ENCODE assay signal across 8 cellular contexts in genomic region chr16:21283521-21284289, GRCh38. TPM values are rescaled to one million over a fixed set of nuclear protein-coding genes. Genes with fewer than 3 reads are reported as not detected.
DNase-seq lines count a peak whose midpoint lies in the region; ATAC-seq, FAIRE-seq and TF ChIP-seq lines count a peak whose summit lies in the region.

No MANE protein-coding gene starts in this region.

- ATAC-seq in A549 (peak; percentile 100), GM19397 (IDR thresholded peaks at IDR 0.05; ENCODE audit: unreplicated experiment) (peak; percentile 72), GM19023 (IDR thresholded peaks at IDR 0.05; ENCODE audit: unreplicated experiment) (no peak)

- peak; percentile 30 to 56; a peak in 4 of 5 replicates for TF ChIP-seq RAD21 in A549 (conservative IDR thresholded peaks at IDR 0.05 in 1 of 2, IDR thresholded peaks at IDR 0.05 in 1 of 2)

- no peak overlapping the region for H3K27ac Mint-ChIP-seq in osteocyte (ENCODE audit: unreplicated experiment)

- TF ChIP-seq CTCF in A549 (IDR thresholded peaks at IDR 0.05) = peak; percentile 47
- TF ChIP-seq CTCF in osteocyte (IDR thresholded peaks at IDR 0.05) = peak; percentile 59

- no peaks in the 10 kb centered on the region for H3K9me3 Mint-ChIP-seq in osteocyte (ENCODE audit: unreplicated experiment)

- H3K4me3 ChIP-seq in A549 = peak overlapping the region; percentile 50

- no peak for TF ChIP-seq POLR2A in A549 (IDR thresholded peaks at IDR 0.05; ENCODE audit: low read length)

- H3K4me3 Mint-ChIP-seq in osteocyte (ENCODE audit: unreplicated experiment) = peak overlapping the region; percentile 74

- FAIRE-seq in A549 (lab: Jason Lieb, UNC) = no peak

- in situ Hi-C loops in SK-MEL-5 (cut with HindIII; ENCODE audit: low pct_unique_long_range_greater_than_20kb, low sequenced_read_pairs) = no loop called here

- H3K27me3 Mint-ChIP-seq in osteocyte (ENCODE audit: unreplicated experiment) = peaks cover 72% of the 10 kb centered on the region

- CTCF ChIA-PET in A549 (lab: Yijun Ruan, JAX) = interaction anchor here (0.6 to 10.8 kb wide), 14 partner anchors 9 to 1073 kb away, joined by 3 to 160 read pairs (median 4); no protein-coding TSS in a partner anchor

- peak overlapping the region; percentile 68 to 86; a peak in 5 of 6 replicates for H3K27ac ChIP-seq in A549

- H3K9me3 ChIP-seq in A549 = no peaks in the 10 kb centered on the region

- 8% methylated on average over 45 of the region's 67 CpGs for WGBS in A549 (ENCODE audit: missing lambda C conversion rate)

- H3K36me3 Mint-ChIP-seq in osteocyte (ENCODE audit: unreplicated experiment) = peaks cover 2% of the 10 kb centered on the region

- DNase-seq in A549 (ENCODE audit: low read depth in 1 of 2, low spot score in 1 of 2) = peak; percentile 56 to 65
- peak; percentile 52 for DNase-seq in SK-MEL-5 (ENCODE audit: low read depth, low spot score)
- peak; percentile 43 for DNase-seq in fibroblast of peridontal ligament (ENCODE audit: extremely low read depth)
- peak; percentile 85 for DNase-seq in osteocyte (ENCODE audit: extremely low spot score, unreplicated experiment)
- no peak for DNase-seq in Ammon's horn (ENCODE audit: low spot score)
- DNase-seq in OCI-M1 (lab: John Stamatoyannopoulos, UW) = no peak

- peak overlapping the region; percentile 73 for H3K4me2 ChIP-seq in A549

- POLR2A ChIA-PET in A549 (lab: Yijun Ruan, JAX) = interaction anchor here (0.7 to 1.6 kb wide), 3 partner anchors 17 to 95 kb away, joined by 3 to 8 read pairs (median 4); no protein-coding TSS in a partner anchor

- no peaks in the 10 kb centered on the region for H3K4me1 ChIP-seq in A549

- TF ChIP-seq EP300 in A549 (IDR thresholded peaks at IDR 0.05) = no peak

- peaks cover 7% of the 10 kb centered on the region for H3K4me1 Mint-ChIP-seq in osteocyte (ENCODE audit: unreplicated experiment)

TF ChIP-seq in A549, 52 proteins besides CTCF, POLR2A, EP300 and RAD21:
- TF ChIP-seq MAZ (IDR thresholded peaks at IDR 0.05; ENCODE audit: borderline replicate concordance, low read depth, low read length) (no peak), HEYL (CRISPR knock-in tag; IDR thresholded peaks at IDR 0.05) (no peak), SMC3 (IDR thresholded peaks at IDR 0.05) (peak; percentile 66), RNF2 (IDR thresholded peaks at IDR 0.05; ENCODE audit: borderline replicate concordance, low read depth) (no peak), FOSB (CRISPR knock-in tag; IDR thresholded peaks at IDR 0.05) (no peak), HDAC2 (IDR thresholded peaks at IDR 0.05) (peak; percentile 51; the same call in 1 of the 2 replicates), CHD4 (IDR thresholded peaks at IDR 0.05; ENCODE audit: borderline replicate concordance) (no peak), MAX (IDR thresholded peaks at IDR 0.05) (peak; percentile 52; the same call in 1 of the 2 replicates), HOXA7 (CRISPR knock-in tag; IDR thresholded peaks at IDR 0.05) (no peak), ZFP36 (IDR thresholded peaks at IDR 0.05; ENCODE audit: borderline replicate concordance, partially characterized antibody) (no peak), ZC3H11A (IDR thresholded peaks at IDR 0.05) (no peak), CBX8 (IDR thresholded peaks at IDR 0.05) (no peak)
- TF ChIP-seq, protein P1, sequence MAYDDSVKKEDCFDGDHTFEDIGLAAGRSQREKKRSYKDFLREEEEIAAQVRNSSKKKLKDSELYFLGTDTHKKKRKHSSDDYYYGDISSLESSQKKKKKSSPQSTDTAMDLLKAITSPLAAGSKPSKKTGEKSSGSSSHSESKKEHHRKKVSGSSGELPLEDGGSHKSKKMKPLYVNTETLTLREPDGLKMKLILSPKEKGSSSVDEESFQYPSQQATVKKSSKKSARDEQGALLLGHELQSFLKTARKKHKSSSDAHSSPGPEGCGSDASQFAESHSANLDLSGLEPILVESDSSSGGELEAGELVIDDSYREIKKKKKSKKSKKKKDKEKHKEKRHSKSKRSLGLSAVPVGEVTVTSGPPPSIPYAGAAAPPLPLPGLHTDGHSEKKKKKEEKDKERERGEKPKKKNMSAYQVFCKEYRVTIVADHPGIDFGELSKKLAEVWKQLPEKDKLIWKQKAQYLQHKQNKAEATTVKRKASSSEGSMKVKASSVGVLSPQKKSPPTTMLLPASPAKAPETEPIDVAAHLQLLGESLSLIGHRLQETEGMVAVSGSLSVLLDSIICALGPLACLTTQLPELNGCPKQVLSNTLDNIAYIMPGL (CRISPR knock-in tag; IDR thresholded peaks at IDR 0.05; ENCODE audit: borderline replicate concordance) = no peak
- TF ChIP-seq, protein P2, sequence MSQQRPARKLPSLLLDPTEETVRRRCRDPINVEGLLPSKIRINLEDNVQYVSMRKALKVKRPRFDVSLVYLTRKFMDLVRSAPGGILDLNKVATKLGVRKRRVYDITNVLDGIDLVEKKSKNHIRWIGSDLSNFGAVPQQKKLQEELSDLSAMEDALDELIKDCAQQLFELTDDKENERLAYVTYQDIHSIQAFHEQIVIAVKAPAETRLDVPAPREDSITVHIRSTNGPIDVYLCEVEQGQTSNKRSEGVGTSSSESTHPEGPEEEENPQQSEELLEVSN (IDR thresholded peaks at IDR 0.05; ENCODE audit: borderline replicate concordance, low read depth) = 0 out of 2 replicates have a peak, but pooled peaks have one; percentile 32

RNA-seq across cellular contexts. Expression of gene CRYM, which starts 5.6 kb away (rescaled TPM):
- 3.1 and 3.4 TPM in 2 replicates for polyA plus RNA-seq in A549 (2011; rRNA removed)
- 1.8 and 2.1 TPM in 2 replicates for polyA plus RNA-seq in A549 (2012; cell fraction: cytosol; rRNA removed)
- 3.0 and 3.9 TPM in 2 replicates for polyA plus RNA-seq in A549 (2012; cell fraction: nucleus; rRNA removed)
- polyA plus RNA-seq in A549 (2017; fragmentation: RNase III; extraction: RNeasy Plus Mini Kit Qiagen cat#74134 plus additional on column Dnase treatment) = 0.94 to 0.98 TPM (median 0.94 TPM) in 3 replicates
- 0.73 and 2.1 TPM in 2 replicates for polyA minus RNA-seq in A549 (2011; rRNA and poly(A)+ RNA removed)
- total RNA-seq in SK-MEL-5 (2014; rRNA removed; shearing (Covaris generic)) = 2.0 and 2.6 TPM in 2 replicates
- 3.3 and 3.4 TPM in 2 replicates for polyA plus RNA-seq in SK-MEL-5 (2015; cell fraction: cytosol; rRNA removed)
- 2.4 TPM in 2 replicates for polyA plus RNA-seq in SK-MEL-5 (2015; cell fraction: nucleus; rRNA removed)
- total RNA-seq in osteocyte = not detected in 2 replicates

RNA-seq across cellular contexts. Expression of gene ANKS4B, which starts 50.2 kb away (rescaled TPM):
- 1.8 and 2.2 TPM in 2 replicates for polyA plus RNA-seq in A549 (2011; rRNA removed)
- polyA plus RNA-seq in A549 (2012; cell fraction: cytosol; rRNA removed) = 0.15 and 0.17 TPM in 2 replicates
- polyA plus RNA-seq in A549 (2012; cell fraction: nucleus; rRNA removed) = 0.04 and 0.10 TPM in 2 replicates
- 0.18 to 0.27 TPM (median 0.22 TPM) in 3 replicates for polyA plus RNA-seq in A549 (2017; fragmentation: RNase III; extraction: RNeasy Plus Mini Kit Qiagen cat#74134 plus additional on column Dnase treatment)
- 2.3 and 2.9 TPM in 2 replicates for polyA minus RNA-seq in A549 (2011; rRNA and poly(A)+ RNA removed)
- not detected in 2 replicates for total RNA-seq in SK-MEL-5 (2014; rRNA removed; shearing (Covaris generic))
- polyA plus RNA-seq in SK-MEL-5 (2015; cell fraction: cytosol; rRNA removed) = 0.14 TPM in 1 of 2 replicates, not detected in the other
- polyA plus RNA-seq in SK-MEL-5 (2015; cell fraction: nucleus; rRNA removed) = not detected in 2 replicates
- not detected in 2 replicates for total RNA-seq in osteocyte

Comparison
In these comparisons a context has a peak if more than half of its experiments do, and no peak if none do; other contexts are left out.
1. DNase-seq: peak in A549 (2 of 2), SK-MEL-5 (single experiment), fibroblast of peridontal ligament (single experiment) and osteocyte (single experiment); none in Ammon's horn (single experiment) and OCI-M1 (single experiment).